ENCODE assay signal across 27 cellular contexts in genomic region chr1:47783638-47784293, GRCh38.
"Had no signal": no experiment of that assay in that cellular context is flagged by ENCODE, and none has a peak within 500 bp of the region (broad histone marks: within the 10 kb centered on the region; RNA-seq: fewer than 3 reads in every experiment).

No MANE protein-coding gene starts in this region.

- ATAC-seq: esophagus mucosa; gastrocnemius medialis; left lobe of liver; naive thymus-derived CD8-positive, alpha-beta T cell; right cardiac atrium; stimulated activated naive CD8-positive, alpha-beta T cell treated with anti-CD3 and anti-CD28 coated beads, Interleukin-15, amount 100 ng/mL, for 72 hours had no signal

- H2AFZ ChIP-seq: hepatocyte had no signal

- H3K27me3 ChIP-seq: gastrocnemius medialis, heart left ventricle, hepatocyte, ovary, suprapubic skin, vagina had no signal

- H3K79me2 ChIP-seq: hepatocyte had no signal

- DNase-seq: cerebellar nuclear complex; cortex of kidney; effector CD4-positive, alpha-beta T cell; foreskin fibroblast; gastrocnemius medialis; heart left ventricle; kidney; mammary epithelial cell; mesendoderm; naive thymus-derived CD8-positive, alpha-beta T cell; ovary; psoas muscle; small intestine; stimulated activated CD4-positive, alpha-beta T cell treated with anti-CD3 and anti-CD28 coated beads, Interleukin-12 subunit alpha, Interleukin-12 subunit beta, amount 100 ng/mL, for 4 hours; stimulated activated CD4-positive, alpha-beta T cell treated with anti-CD3 and anti-CD28 coated beads, Interleukin-1b, Interleukin-23, amount 100 ng/mL, for 48 hours; stimulated activated CD4-positive, alpha-beta T cell treated with anti-CD3 and anti-CD28 coated beads, Interleukin-4, amount 100 ng/mL, for 1 hour; stimulated activated CD8-positive, alpha-beta memory T cell treated with anti-CD3 and anti-CD28 coated beads, Interleukin-4, amount 100 ng/mL, for 48 hours; stimulated activated naive CD4-positive, alpha-beta T cell; stimulated activated naive CD8-positive, alpha-beta T cell treated with anti-CD3 and anti-CD28 coated beads, Interleukin-15, amount 100 ng/mL, for 72 hours; trophoblast cell had no signal

- H3K27ac ChIP-seq: epithelial cell of prostate, heart left ventricle, hepatocyte, ovary, psoas muscle, suprapubic skin, vagina had no signal

- H3K4me2 ChIP-seq: hepatocyte had no signal

- H3K36me3 ChIP-seq: gastrocnemius medialis, heart left ventricle, ovary, suprapubic skin, vagina had no signal

- H3K9me3 ChIP-seq: gastrocnemius medialis, heart left ventricle, ovary, psoas muscle, suprapubic skin, vagina had no signal

- H3K4me3 ChIP-seq: gastrocnemius medialis, heart left ventricle, hepatocyte, ovary, psoas muscle, suprapubic skin, vagina had no signal
